ENCODE assay signal across 10 cellular contexts in the genomic region with DNA sequence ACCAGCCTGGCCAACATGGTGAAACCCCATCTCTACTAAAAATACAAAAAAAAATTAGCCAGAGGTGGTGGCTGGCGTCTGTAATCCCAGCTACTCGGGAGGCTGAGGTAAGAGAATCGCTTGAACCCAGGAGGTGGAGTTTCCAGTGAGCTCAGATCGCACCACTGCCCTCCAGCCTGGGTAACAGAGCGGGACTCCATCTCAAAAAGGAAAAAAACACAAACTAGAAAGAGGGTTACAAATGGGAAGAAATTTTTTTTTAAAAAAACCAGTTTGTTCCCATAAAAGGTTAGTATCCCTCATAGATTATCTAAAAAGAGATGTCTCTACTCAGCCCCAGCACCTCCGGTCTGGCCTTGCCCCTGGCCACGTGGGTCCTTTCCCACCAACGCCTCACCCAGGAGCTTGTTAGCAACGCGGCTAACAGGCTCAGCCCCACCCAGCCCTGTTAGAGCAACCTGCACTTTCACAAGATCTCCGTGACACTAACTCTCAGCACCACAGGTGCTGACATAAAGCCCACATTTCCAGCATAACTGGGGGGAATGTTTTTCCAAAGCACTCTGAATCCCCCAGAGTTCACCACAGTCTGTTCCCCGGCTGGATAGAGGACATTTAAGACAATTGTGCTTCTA. TPM values are rescaled to one million over a fixed set of nuclear protein-coding genes. Genes with fewer than 3 reads are reported as not detected.
A peak's percentile ranks its signal among the peaks of the same experiment; 100 is the strongest.
DNase-seq lines count a peak whose midpoint lies in the region; ATAC-seq and TF ChIP-seq lines count a peak whose summit lies in the region.
"Had no signal": no experiment of that assay in that cellular context is flagged by ENCODE, and none has a peak within 500 bp of the region (broad histone marks: within the 10 kb centered on the region; RNA-seq: fewer than 3 reads in every experiment).

No MANE protein-coding gene starts in this region.

- peak overlapping the region; percentile 85 for H2AFZ ChIP-seq in hepatocyte

- H3K36me3 ChIP-seq in hepatocyte (replicated peaks; ENCODE audit: insufficient read depth, low read depth) (no peaks in the 10 kb centered on the region), psoas muscle (ENCODE audit: insufficient read depth in 1 of 2, low read depth in 1 of 2) (no peaks in the 10 kb centered on the region)

- 18% methylated on average over 12 of the region's 12 CpGs for WGBS in hepatocyte (ENCODE audit: low lambda C conversion rate, missing lambda C conversion rate)
- 18 to 24% (median 20%) methylated on average over 12 of the region's 12 CpGs for WGBS in psoas muscle, 3 donors

- no peaks in the 10 kb centered on the region for H3K9me3 Mint-ChIP-seq in activated CD4-positive, alpha-beta memory T cell treated with anti-CD3 and anti-CD28 coated beads for 36 hours

- DNase-seq in NCI-H345 (lab: John Stamatoyannopoulos, UW) = peak; percentile 52
- DNase-seq in NCI-H345 treated with DMSO at 0.1 percent for 48 hours (lab: John Stamatoyannopoulos, UW; ENCODE audit: unreplicated experiment) = no peak
- peak; percentile 63 for DNase-seq in activated CD4-positive, alpha-beta memory T cell treated with anti-CD3 and anti-CD28 coated beads for 36 hours
- peak; percentile 87 for DNase-seq in hepatocyte (ENCODE audit: low spot score)
- DNase-seq in stimulated activated CD4-positive, alpha-beta T cell treated with anti-CD3 and anti-CD28 coated beads, Interleukin-2, amount 100 ng/mL, for 4 hours (ENCODE audit: low read depth) = peak; percentile 19
- no peak for DNase-seq in KBM-7
- DNase-seq in psoas muscle = no peak

- H3K4me2 ChIP-seq in hepatocyte = peak overlapping the region; percentile 80

- TF ChIP-seq CTCF in hepatocyte (IDR thresholded peaks at IDR 0.05; ENCODE audit: poor library complexity) (no peak), psoas muscle (IDR thresholded peaks at IDR 0.05) (no peak)

- peaks cover 6% of the 10 kb centered on the region for H3K79me2 ChIP-seq in hepatocyte

- no peaks in the 10 kb centered on the region for H3K9me2 ChIP-seq in hepatocyte (replicated peaks; ENCODE audit: insufficient read depth)

- peak overlapping the region; percentile 36 for H3K4me3 ChIP-seq in hepatocyte
- no peak overlapping the region for H3K4me3 ChIP-seq in psoas muscle

- no peaks in the 10 kb centered on the region for H4K20me1 ChIP-seq in hepatocyte (ENCODE audit: insufficient read depth, poor library complexity, severe bottlenecking)

- H3K27ac ChIP-seq in hepatocyte (peak overlapping the region; percentile 89), psoas muscle (no peak overlapping the region)

- H3K4me1 ChIP-seq in hepatocyte (ENCODE audit: insufficient read depth) = peaks cover 3% of the 10 kb centered on the region
- peaks cover 4% of the 10 kb centered on the region for H3K4me1 ChIP-seq in psoas muscle

- H3K27me3 ChIP-seq in hepatocyte (no peaks in the 10 kb centered on the region), psoas muscle (ENCODE audit: insufficient read depth in 3 of 3, low read length in 2 of 3) (peaks cover 0 to 88% (median 32%) of the 10 kb centered on the region in 3 donors)

- no peaks in the 10 kb centered on the region for H3K36me3 Mint-ChIP-seq in activated CD4-positive, alpha-beta memory T cell treated with anti-CD3 and anti-CD28 coated beads for 36 hours

- CTCF ChIA-PET in activated CD4-positive, alpha-beta memory T cell treated with anti-CD3 and anti-CD28 coated beads for 36 hours (lab: Charles Lee) = interaction anchor here (0.6 to 4.7 kb wide), 17 partner anchors 7 to 405 kb away, joined by 3 to 59 read pairs (median 6); a partner anchor contains a TSS

- intact Hi-C loops in activated CD4-positive, alpha-beta memory T cell treated with anti-CD3 and anti-CD28 coated beads for 36 hours (cut with micrococcal nuclease) = no loop called here
- intact Hi-C loops in psoas muscle (cut with DNase I) = no loop called here

- H3K27ac Mint-ChIP-seq in activated CD4-positive, alpha-beta memory T cell treated with anti-CD3 and anti-CD28 coated beads for 36 hours = no peak overlapping the region

- no peak for ATAC-seq in psoas muscle
- ATAC-seq in HG03342 (IDR thresholded peaks at IDR 0.05; ENCODE audit: unreplicated experiment) = no peak

- POLR2A ChIA-PET in activated CD4-positive, alpha-beta memory T cell treated with anti-CD3 and anti-CD28 coated beads for 36 hours (lab: Charles Lee) = no interaction called here

- peaks cover 29% of the 10 kb centered on the region for H3K27me3 Mint-ChIP-seq in activated CD4-positive, alpha-beta memory T cell treated with anti-CD3 and anti-CD28 coated beads for 36 hours

- in situ Hi-C loops in KBM-7 (cut with MboI; ENCODE audit: low pct_unique_long_range_greater_than_20kb, low sequenced_read_pairs) = no loop called here

- H3K4me1 Mint-ChIP-seq in activated CD4-positive, alpha-beta memory T cell treated with anti-CD3 and anti-CD28 coated beads for 36 hours (ENCODE audit: low read depth) = peaks cover 13% of the 10 kb centered on the region

- H3K9me3 ChIP-seq in hepatocyte (ENCODE audit: low read depth) (no peaks in the 10 kb centered on the region), psoas muscle (no peaks in the 10 kb centered on the region)

- peak overlapping the region; percentile 62 for H3K4me3 Mint-ChIP-seq in activated CD4-positive, alpha-beta memory T cell treated with anti-CD3 and anti-CD28 coated beads for 36 hours

RNA-seq across cellular contexts. Expression of a gene that starts 4.3 kb away (rescaled TPM):
- total RNA-seq in activated CD4-positive, alpha-beta memory T cell treated with anti-CD3 and anti-CD28 coated beads for 36 hours = 1 to 10 TPM; 2.1 to 2.4 TPM
- total RNA-seq in hepatocyte = 57.0 and 64.1 TPM in 2 replicates
- polyA plus RNA-seq in hepatocyte = 99.5 and 111 TPM in 2 replicates
- under 1 TPM in 3 of 4 donors, not detected in 1; 0.44 to 0.63 (median 0.45) TPM for total RNA-seq in psoas muscle
- polyA plus RNA-seq in psoas muscle = under 1 TPM; 0.21 to 0.77 (median 0.73) TPM

RNA-seq across cellular contexts. Expression of a gene that starts 18.9 kb away (rescaled TPM):
- not detected for total RNA-seq in activated CD4-positive, alpha-beta memory T cell treated with anti-CD3 and anti-CD28 coated beads for 36 hours
- total RNA-seq in hepatocyte (1.6 and 2.7 TPM in 2 replicates), psoas muscle (not detected)
- polyA plus RNA-seq in hepatocyte (0.97 and 1.6 TPM in 2 replicates), psoas muscle (not detected)
- total RNA-seq: liver, SK-MEL-5 had no signal
- polyA plus RNA-seq: liver had no signal

RNA-seq across cellular contexts. Expression of a gene that starts 19.0 kb away (rescaled TPM):
- under 1 TPM in 1 of 2 experiments, not detected in 1; 0.10 TPM for total RNA-seq in activated CD4-positive, alpha-beta memory T cell treated with anti-CD3 and anti-CD28 coated beads for 36 hours
- 0.40 TPM in 1 of 2 replicates, not detected in the other for total RNA-seq in hepatocyte
- polyA plus RNA-seq in hepatocyte = 0.19 and 0.66 TPM in 2 replicates
- not detected for total RNA-seq in psoas muscle
- under 1 TPM in 1 of 3 donors, not detected in 2; 0.09 TPM for polyA plus RNA-seq in psoas muscle
- total RNA-seq: liver, SK-MEL-5 had no signal
- polyA plus RNA-seq: liver had no signal

RNA-seq across cellular contexts. Expression of a gene that starts 24.1 kb away (rescaled TPM):
- not detected for total RNA-seq in activated CD4-positive, alpha-beta memory T cell treated with anti-CD3 and anti-CD28 coated beads for 36 hours
- not detected in 2 replicates for total RNA-seq in hepatocyte
- polyA plus RNA-seq in hepatocyte = not detected in 2 replicates
- not detected for total RNA-seq in psoas muscle
- not detected for polyA plus RNA-seq in psoas muscle
- total RNA-seq: liver had no signal
- polyA plus RNA-seq: liver had no signal

RNA-seq across cellular contexts. Expression of a gene that starts 36.3 kb away (rescaled TPM):
- 10 to 100 TPM; 73.5 to 81.9 TPM for total RNA-seq in activated CD4-positive, alpha-beta memory T cell treated with anti-CD3 and anti-CD28 coated beads for 36 hours
- total RNA-seq in hepatocyte (115 and 133 TPM in 2 replicates), psoas muscle (100 to 1,000 TPM in 1 of 4 donors, 10 to 100 TPM in 3; 77.1 to 103 (median 85.5) TPM)
- polyA plus RNA-seq in hepatocyte (287 and 288 TPM in 2 replicates), psoas muscle (100 to 1,000 TPM; 143 to 245 (median 202) TPM)

Comparison
In these comparisons a context has a peak if more than half of its experiments do, and no peak if none do; other contexts are left out.
1. DNase-seq: peak in NCI-H345 (single experiment), activated CD4-positive, alpha-beta memory T cell treated with anti-CD3 and anti-CD28 coated beads for 36 hours (single experiment), hepatocyte (single experiment) and stimulated activated CD4-positive, alpha-beta T cell treated with anti-CD3 and anti-CD28 coated beads, Interleukin-2, amount 100 ng/mL, for 4 hours (single experiment); none in NCI-H345 treated with DMSO at 0.1 percent for 48 hours (single experiment), KBM-7 (single experiment) and psoas muscle (0 of 2).
2. RNA of a gene that starts 4.3 kb away (total RNA-seq): 57.0 to 64.1 TPM in hepatocyte; 2.1 to 2.4 TPM in activated CD4-positive, alpha-beta memory T cell treated with anti-CD3 and anti-CD28 coated beads for 36 hours and 0.44 to 0.63 TPM in psoas muscle; every median in the first group is over 10 times any median in the second.